ENCODE assay signal across 10 cellular contexts in the genomic region with DNA sequence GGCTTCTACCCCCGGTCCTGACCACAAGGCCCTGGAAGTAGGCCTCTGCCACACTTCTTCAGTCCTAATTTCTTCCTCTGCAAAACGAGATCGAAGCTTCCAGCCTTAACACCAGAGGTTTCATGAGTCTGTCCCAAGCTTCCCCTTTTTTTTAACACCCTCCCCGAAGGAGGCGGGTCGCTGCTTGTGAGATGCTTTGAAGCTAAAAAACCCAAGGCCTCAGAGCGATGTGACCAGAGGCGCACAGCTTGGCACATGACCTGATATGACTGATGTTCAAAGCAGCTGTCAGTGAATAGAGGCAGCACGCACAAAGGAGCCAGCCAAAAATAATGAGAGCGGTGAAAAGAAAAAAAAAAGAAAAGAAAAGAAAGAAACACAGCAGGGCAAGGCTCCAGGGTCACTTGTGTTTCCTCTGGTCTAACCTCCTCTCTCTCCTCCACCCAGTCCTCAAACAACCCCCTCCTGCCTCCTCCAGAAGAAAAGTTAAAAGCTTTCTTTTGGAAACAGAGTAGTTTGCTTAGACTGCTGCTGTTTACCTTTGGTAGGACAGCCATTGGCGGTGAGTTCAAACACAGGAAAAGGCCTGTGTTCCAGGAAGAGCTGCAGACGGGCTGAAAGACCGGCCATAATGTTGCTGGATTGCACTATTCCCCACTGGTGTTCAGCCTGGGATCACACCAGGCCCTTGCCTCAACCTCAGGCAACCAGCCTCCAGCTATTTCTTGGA. TPM values are rescaled to one million over a fixed set of nuclear protein-coding genes. Genes with fewer than 3 reads are reported as not detected.
A peak's percentile ranks its signal among the peaks of the same experiment; 100 is the strongest.
DNase-seq lines count a peak whose midpoint lies in the region; ATAC-seq and TF ChIP-seq lines count a peak whose summit lies in the region.
"Had no signal": no experiment of that assay in that cellular context is flagged by ENCODE, and none has a peak within 500 bp of the region (broad histone marks: within the 10 kb centered on the region; RNA-seq: fewer than 3 reads in every experiment).

No MANE protein-coding gene starts in this region.

- CTCF ChIA-PET in activated CD4-positive, alpha-beta T cell treated with anti-CD3 and anti-CD28 coated beads for 36 hours (lab: Charles Lee), result no interaction called here

- H3K4me1 ChIP-seq in endodermal cell (ENCODE audit: control insufficient read depth, insufficient read depth, low read length), result no peaks in the 10 kb centered on the region
- H3K4me1 ChIP-seq in aorta (ENCODE audit: control insufficient read depth in 1 of 2, insufficient read depth in 2 of 2, low read length in 2 of 2), result peaks cover 3 to 7% of the 10 kb centered on the region in 2 donors

- H3K27me3 Mint-ChIP-seq in endodermal cell (ENCODE audit: insufficient read depth), result no peaks in the 10 kb centered on the region
- peaks cover 6% of the 10 kb centered on the region for H3K27me3 Mint-ChIP-seq in activated CD4-positive, alpha-beta T cell treated with anti-CD3 and anti-CD28 coated beads for 36 hours

- H3K27me3 ChIP-seq in endodermal cell (ENCODE audit: control insufficient read depth, insufficient read depth, low read length, poor library complexity, severe bottlenecking), result no peaks in the 10 kb centered on the region
- no peaks in the 10 kb centered on the region for H3K27me3 ChIP-seq in aorta (ENCODE audit: control insufficient read depth in 1 of 2, insufficient read depth in 2 of 2, low read length in 1 of 2)

- H3K27ac Mint-ChIP-seq in endodermal cell, result no peak overlapping the region
- no peak overlapping the region for H3K27ac Mint-ChIP-seq in activated CD4-positive, alpha-beta T cell treated with anti-CD3 and anti-CD28 coated beads for 36 hours

- H3K9me3 ChIP-seq in endodermal cell (ENCODE audit: control insufficient read depth, low read length) (peaks cover 9% of the 10 kb centered on the region), aorta (ENCODE audit: control insufficient read depth, low read length) (no peaks in the 10 kb centered on the region)

- peaks cover 7% of the 10 kb centered on the region for H3K9me3 Mint-ChIP-seq in endodermal cell
- no peaks in the 10 kb centered on the region for H3K9me3 Mint-ChIP-seq in activated CD4-positive, alpha-beta T cell treated with anti-CD3 and anti-CD28 coated beads for 36 hours (ENCODE audit: low read depth)

- ATAC-seq in aorta (ENCODE audit: low FRiP score), result peak; percentile 62
- no peak for ATAC-seq in activated CD4-positive, alpha-beta T cell treated with anti-CD3 and anti-CD28 coated beads for 36 hours

- DNase-seq in NCI-H69 (lab: John Stamatoyannopoulos, UW), result peak; percentile 86
- no peak for DNase-seq in endodermal cell
- DNase-seq in myocyte (ENCODE audit: low read depth), result peak; percentile 98
- DNase-seq in aorta, result peak; percentile 84 to 88
- no peak for DNase-seq in NCI-H1417 (lab: John Stamatoyannopoulos, UW)
- DNase-seq in stimulated activated CD4-positive, alpha-beta T cell treated with anti-CD3 and anti-CD28 coated beads, Interleukin-1b, Interleukin-23, amount 100 ng/mL, for 48 hours, result no peak
- no peak for DNase-seq in activated CD4-positive, alpha-beta T cell treated with anti-CD3 and anti-CD28 coated beads for 36 hours

- H3K4me3 Mint-ChIP-seq in endodermal cell, result no peak overlapping the region
- no peak overlapping the region for H3K4me3 Mint-ChIP-seq in activated CD4-positive, alpha-beta T cell treated with anti-CD3 and anti-CD28 coated beads for 36 hours

- no peak overlapping the region for H3K9ac ChIP-seq in endodermal cell (ENCODE audit: extremely low read depth, low read length, poor library complexity, severe bottlenecking)

- POLR2A ChIA-PET in activated CD4-positive, alpha-beta T cell treated with anti-CD3 and anti-CD28 coated beads for 36 hours (lab: Charles Lee), result no interaction called here

- TF ChIP-seq CTCF in endodermal cell (conservative IDR thresholded peaks at IDR 0.05), result no peak

- H3K36me3 ChIP-seq in endodermal cell (ENCODE audit: control insufficient read depth, insufficient read depth, low read length) (no peaks in the 10 kb centered on the region), aorta (ENCODE audit: control insufficient read depth in 1 of 2, insufficient read depth in 2 of 2, low read length in 1 of 2) (no peaks in the 10 kb centered on the region)

- WGBS in endodermal cell (ENCODE audit: insufficient coverage in 1 of 2, insufficient read length in 1 of 2), 2 experiments, result 43 to 82% methylated on average over 6 to 13 of the region's 13 CpGs
- WGBS in aorta, 2 donors, result 5 to 7% methylated on average over 13 of the region's 13 CpGs

- no peak overlapping the region for H3K4me3 ChIP-seq in endodermal cell (ENCODE audit: low read length)
- no peak overlapping the region for H3K4me3 ChIP-seq in aorta (ENCODE audit: low read length in 2 of 2)

- H3K4me1 Mint-ChIP-seq in endodermal cell, result no peaks in the 10 kb centered on the region
- peaks cover 2% of the 10 kb centered on the region for H3K4me1 Mint-ChIP-seq in activated CD4-positive, alpha-beta T cell treated with anti-CD3 and anti-CD28 coated beads for 36 hours

- intact Hi-C loops in aorta (cut with DNase I), result loop anchor here (2.0 to 5.0 kb wide), 2 partner anchors 65 to 141 kb away; no protein-coding TSS in a partner anchor
- intact Hi-C loops in activated CD4-positive, alpha-beta T cell treated with anti-CD3 and anti-CD28 coated beads for 36 hours (cut with DNase I, micrococcal nuclease), result no loop called here

- no peaks in the 10 kb centered on the region for H3K36me3 Mint-ChIP-seq in endodermal cell (ENCODE audit: low read depth)
- no peaks in the 10 kb centered on the region for H3K36me3 Mint-ChIP-seq in activated CD4-positive, alpha-beta T cell treated with anti-CD3 and anti-CD28 coated beads for 36 hours (ENCODE audit: low read depth)

- H3K27ac ChIP-seq in endodermal cell (ENCODE audit: low read depth, low read length) (peak overlapping the region; percentile 89), aorta (ENCODE audit: low read depth in 1 of 2, low read length in 2 of 2) (peak overlapping the region; percentile 47 to 83)
- H3K27ac ChIP-seq: HL-60, VCaP had no signal

RNA-seq across cellular contexts. Expression of gene ZNF366, which starts 10.9 kb away (rescaled TPM):
- not detected for total RNA-seq in endodermal cell
- not detected for polyA plus RNA-seq in endodermal cell (2013, experiment 1 of 2)
- polyA plus RNA-seq in endodermal cell (2013, experiment 2 of 2), result not detected
- 0.31 and 1.4 TPM in 2 replicates for total RNA-seq in myocyte
- 0.43 TPM for polyA plus RNA-seq in myocyte (2012)
- total RNA-seq in aorta, result 10 to 100 TPM in 1 of 2 donors, 1 to 10 TPM in 1; 5.8 to 10.3 TPM
- not detected for polyA plus RNA-seq in aorta
- not detected for total RNA-seq in activated CD4-positive, alpha-beta T cell treated with anti-CD3 and anti-CD28 coated beads for 36 hours
- total RNA-seq: NCI-H460 had no signal

Comparison
In these comparisons a context has a peak if more than half of its experiments do, and no peak if none do; other contexts are left out.
1. DNase-seq: peak in NCI-H69 (single experiment), myocyte (single experiment) and aorta (2 of 2); none in endodermal cell (single experiment), NCI-H1417 (0 of 3), stimulated activated CD4-positive, alpha-beta T cell treated with anti-CD3 and anti-CD28 coated beads, Interleukin-1b, Interleukin-23, amount 100 ng/mL, for 48 hours (single experiment) and activated CD4-positive, alpha-beta T cell treated with anti-CD3 and anti-CD28 coated beads for 36 hours (single experiment).
2. intact Hi-C loops: an anchor here in aorta (2.0 to 5.0 kb wide); none called in activated CD4-positive, alpha-beta T cell treated with anti-CD3 and anti-CD28 coated beads for 36 hours.